Comparison of ENCODE assay signal across 9 cellular contexts in genomic region chr1:8317647-8318360, GRCh38. TPM values are rescaled to one million over a fixed set of nuclear protein-coding genes. Genes with fewer than 3 reads are reported as not detected.
DNase-seq lines count a peak whose midpoint lies in the region; ATAC-seq, FAIRE-seq and TF ChIP-seq lines count a peak whose summit lies in the region.
"Had no signal": no experiment of that assay in that cellular context is flagged by ENCODE, and none has a peak within 500 bp of the region (broad histone marks: within the 10 kb centered on the region; RNA-seq: fewer than 3 reads in every experiment).

Gene SLC45A1 (plus strand): TSS chr1:8318114. CDS start chr1:8324330, 6,216 bp downstream.

- intact Hi-C loops in endothelial cell of umbilical vein (cut with micrococcal nuclease) = loop anchor here (1.0 kb wide), 2 partner anchors 292 to 303 kb away; partner anchors contain the start of gene ERRFI1

- CTCF ChIA-PET in endothelial cell of umbilical vein (lab: Charles Lee) = interaction anchor here (0.6 to 5.7 kb wide), 3 partner anchors 31 to 334 kb away, joined by 3 to 396 read pairs (median 147); no protein-coding TSS in a partner anchor

- peak; percentile 83 for FAIRE-seq in endothelial cell of umbilical vein (lab: Jason Lieb, UNC)

- H3K79me2 ChIP-seq in endothelial cell of umbilical vein (ENCODE audit: control insufficient read depth, insufficient read depth, low read length) = no peaks in the 10 kb centered on the region

- H3K36me3 ChIP-seq in endothelial cell of umbilical vein (ENCODE audit: control insufficient read depth in 2 of 2, extremely low read depth in 1 of 2, insufficient read depth in 2 of 2, low read length in 2 of 2) = no peaks in the 10 kb centered on the region

- H3K27me3 ChIP-seq in endothelial cell of umbilical vein (ENCODE audit: control insufficient read depth in 2 of 2, insufficient read depth in 2 of 2, low read length in 2 of 2) (no peaks in the 10 kb centered on the region), mononuclear cell (ENCODE audit: insufficient read depth, low read length) (peaks cover 12% of the 10 kb centered on the region)

- H3K4me1 ChIP-seq in endothelial cell of umbilical vein (ENCODE audit: control insufficient read depth, extremely low read depth, insufficient read depth, low read length) (peaks cover 7% of the 10 kb centered on the region), mononuclear cell (ENCODE audit: insufficient read depth, low read length) (peaks cover 16% of the 10 kb centered on the region)

- dilution Hi-C loops in endothelial cell of umbilical vein (cut with MboI; ENCODE audit: extremely low pct_ligation_motif_present, low sequenced_read_pairs) = loop anchor here (10.0 kb wide), 1 partner anchor 303 kb away; no protein-coding TSS in a partner anchor

- no peak within 1 kb of the TSS for H3K27ac ChIP-seq in endothelial cell of umbilical vein (ENCODE audit: insufficient read depth, low read depth, low read length)

- no peak for ATAC-seq in GM21723 (IDR thresholded peaks at IDR 0.05; ENCODE audit: unreplicated experiment)

- BruUV-seq in endothelial cell of umbilical vein (replicated peaks; lab: Mats Ljungman, UMichigan) = no TSS peak

- H3K4me3 ChIP-seq in endothelial cell of umbilical vein (replicated peaks in 1 of 3; ENCODE audit: insufficient read depth in 1 of 3, low read depth in 1 of 3, low read length in 3 of 3) = peak within 1 kb of the TSS in 2 of 3 experiments; percentile 14 to 44
- peak within 1 kb of the TSS; percentile 32 for H3K4me3 ChIP-seq in mononuclear cell (ENCODE audit: low read length)

- TF ChIP-seq POLR2A in endothelial cell of umbilical vein (IDR thresholded peaks at IDR 0.05; ENCODE audit: low read depth, low read length) = no peak

- peak; percentile 35 to 61 for DNase-seq in NCI-H524 (lab: John Stamatoyannopoulos, UW)
- DNase-seq in NCI-H524 treated with DMSO at 0.1 percent for 48 hours (lab: John Stamatoyannopoulos, UW) = no peak
- DNase-seq in NCI-H446 treated with DMSO at 0.1 percent for 48 hours (lab: John Stamatoyannopoulos, UW) = peak; percentile 39
- peak; percentile 65 for DNase-seq in activated T-cell treated with anti-CD3 and anti-CD28 coated beads for 1 hour (ENCODE audit: low read depth)
- DNase-seq in endothelial cell of umbilical vein (ENCODE audit: low read depth, low spot score) = peak; percentile 44
- DNase-seq in stimulated activated CD8-positive, alpha-beta memory T cell treated with anti-CD3 and anti-CD28 coated beads, Interleukin-15, amount 100 ng/mL, for 24 hours (ENCODE audit: low read depth) = peak; percentile 67
- DNase-seq: DND-41 had no signal

- H2AFZ ChIP-seq in endothelial cell of umbilical vein (ENCODE audit: low read depth, low read length) = peak within 1 kb of the TSS; percentile 49

- no peaks in the 10 kb centered on the region for H3K9me3 ChIP-seq in endothelial cell of umbilical vein (replicated peaks; ENCODE audit: control insufficient read depth, insufficient read depth, low read length)
- no peaks in the 10 kb centered on the region for H3K9me3 ChIP-seq in mononuclear cell (ENCODE audit: low read depth, low read length)

- no peaks in the 10 kb centered on the region for H3K9me1 ChIP-seq in endothelial cell of umbilical vein (replicated peaks; ENCODE audit: control insufficient read depth, extremely low read depth, insufficient read depth, low read length)

- POLR2A ChIA-PET in endothelial cell of umbilical vein (lab: Charles Lee) = no interaction called here

- H3K4me2 ChIP-seq in endothelial cell of umbilical vein (ENCODE audit: insufficient read depth, low read length) = peak within 1 kb of the TSS; percentile 70

- no peaks in the 10 kb centered on the region for H4K20me1 ChIP-seq in endothelial cell of umbilical vein (replicated peaks; ENCODE audit: control insufficient read depth, extremely low read depth, insufficient read depth, low read length)

- no peak within 1 kb of the TSS for H3K9ac ChIP-seq in endothelial cell of umbilical vein (replicated peaks; ENCODE audit: extremely low read depth, insufficient read depth, low read length)

- TF ChIP-seq CTCF in endothelial cell of umbilical vein (IDR thresholded peaks at IDR 0.05; ENCODE audit: extremely low read depth in 1 of 2, insufficient read depth in 1 of 2, low read depth in 1 of 2, low read length in 2 of 2) = no peak

TF ChIP-seq in endothelial cell of umbilical vein, 7 proteins besides CTCF, POLR2A, EP300 and RAD21:
- no peak for TF ChIP-seq EZH2 (IDR thresholded peaks at IDR 0.05; ENCODE audit: borderline replicate concordance, low read depth, low read length, severe bottlenecking)
- no peak for TF ChIP-seq MYC (IDR thresholded peaks at IDR 0.05; ENCODE audit: low read depth, low read length)
- no peak for TF ChIP-seq POLR2AphosphoS5 (IDR thresholded peaks at IDR 0.05; ENCODE audit: insufficient read depth, low read depth, low read length)
- no peak for TF ChIP-seq GATA2 (IDR thresholded peaks at IDR 0.05; ENCODE audit: insufficient read depth, insufficient read length, low read depth, low read length)
- TF ChIP-seq FOS (IDR thresholded peaks at IDR 0.05; ENCODE audit: borderline replicate concordance, insufficient read depth, low read length) = no peak
- no peak for TF ChIP-seq MAX (IDR thresholded peaks at IDR 0.05; ENCODE audit: insufficient read depth, insufficient read length)
- no peak for TF ChIP-seq JUN (IDR thresholded peaks at IDR 0.05; ENCODE audit: borderline replicate concordance, insufficient read depth, insufficient read length, low read depth)

RNA-seq across cellular contexts. Expression of gene SLC45A1, which starts in this region (rescaled TPM):
- total RNA-seq in endothelial cell of umbilical vein = 1.1 and 1.4 TPM in 2 replicates
- polyA plus RNA-seq in endothelial cell of umbilical vein = 1.3 and 1.7 TPM in 2 replicates
- 0.63 and 1.1 TPM in 2 replicates for polyA plus RNA-seq in endothelial cell of umbilical vein (2011; cell fraction: cytosol; rRNA removed)
- 0.84 and 0.88 TPM in 2 replicates for polyA plus RNA-seq in endothelial cell of umbilical vein (2011; cell fraction: nucleus; rRNA removed)
- 1.2 and 1.4 TPM in 2 replicates for polyA plus RNA-seq in endothelial cell of umbilical vein (2012)
- 0.68 and 1.8 TPM in 2 replicates for polyA minus RNA-seq in endothelial cell of umbilical vein
- polyA minus RNA-seq in endothelial cell of umbilical vein (2011; cell fraction: cytosol; rRNA and poly(A)+ RNA removed) = not detected
- polyA minus RNA-seq in endothelial cell of umbilical vein (2011; cell fraction: nucleus; rRNA and poly(A)+ RNA removed) = 0.72 and 1.6 TPM in 2 replicates
- total RNA-seq in mononuclear cell = not detected
